Comparison of ENCODE assay signal across 32 cellular contexts in genomic region chr14:94914191-94914590, GRCh38.
"Had no signal": no experiment of that assay in that cellular context is flagged by ENCODE, and none has a peak within 500 bp of the region (broad histone marks: within the 10 kb centered on the region; RNA-seq: fewer than 3 reads in every experiment).

No MANE protein-coding gene starts in this region.

- H3K4me3 ChIP-seq: esophagus muscularis mucosa, gastrocnemius medialis, heart right ventricle had no signal

- H3K36me3 ChIP-seq: brain microvascular endothelial cell, esophagus muscularis mucosa, gastrocnemius medialis, heart right ventricle, WERI-Rb-1 had no signal

- H3K4me1 ChIP-seq: esophagus muscularis mucosa, foreskin keratinocyte, gastrocnemius medialis, heart right ventricle had no signal

- DNase-seq: activated B cell treated with CpG ODN at 0.5 μM for 24 hours; activated CD4-positive, alpha-beta T cell treated with anti-CD3 and anti-CD28 coated beads for 48 hours; activated CD4-positive, alpha-beta T cell treated with anti-CD3 and anti-CD28 coated beads, Interleukin-2, amount 50 U/mL, for 1 hour; activated CD4-positive, alpha-beta T cell treated with anti-CD3 and anti-CD28 coated beads, Interleukin-2, amount 50 U/mL, for 48 hours; activated CD8-positive, alpha-beta memory T cell treated with anti-CD3 and anti-CD28 coated beads for 24 hours; activated CD8-positive, alpha-beta T cell treated with anti-CD3 and anti-CD28 coated beads for 36 hours; activated effector memory CD4-positive, alpha-beta T cell treated with Interleukin-2 at 50 U/mL for 16 hours; activated gamma-delta T cell treated with Interleukin-2 at 50 U/mL for 16 hours; activated naive CD4-positive, alpha-beta T cell treated with anti-CD3 and anti-CD28 coated beads, Interleukin-2, amount 50 U/mL, for 16 hours; activated naive CD4-positive, alpha-beta T cell treated with Interleukin-2 at 50 U/mL for 16 hours; activated T-cell treated with anti-CD3 and anti-CD28 coated beads, Interleukin-2, amount 50 U/mL, for 4 hours; amniotic stem cell; anterior cingulate cortex; brain microvascular endothelial cell; central memory CD4-positive, alpha-beta T cell; cerebellar nuclear complex; cortex of kidney; dermis blood vessel endothelial cell; effector CD4-positive, alpha-beta T cell; effector memory CD8-positive, alpha-beta T cell; erythroblast; foreskin keratinocyte; gastrocnemius medialis; glutamatergic neuron; heart right ventricle; T-helper 1 cell; T-helper 17 cell; T1000; WERI-Rb-1 had no signal

- H3K27ac ChIP-seq: brain microvascular endothelial cell, esophagus muscularis mucosa, foreskin keratinocyte, gastrocnemius medialis, heart right ventricle, WERI-Rb-1 had no signal

- H3K27me3 ChIP-seq: brain microvascular endothelial cell, foreskin keratinocyte, gastrocnemius medialis had no signal

- ATAC-seq: activated CD4-positive, CD25-positive, alpha-beta regulatory T cell treated with anti-CD3 and anti-CD28 coated beads, Interleukin-2, amount 50 U/mL, for 24 hours; activated CD8-positive, alpha-beta T cell treated with anti-CD3 and anti-CD28 coated beads for 36 hours; activated T-cell treated with anti-CD3 and anti-CD28 coated beads, Interleukin-2, amount 50 U/mL, for 4 hours; activated T-helper 17 cell treated with anti-CD3 and anti-CD28 coated beads, Interleukin-2, amount 50 U/mL, for 72 hours; effector memory CD8-positive, alpha-beta T cell; foreskin keratinocyte; gastrocnemius medialis; heart right ventricle; T-helper 17 cell had no signal

- H3K9me3 ChIP-seq: gastrocnemius medialis had no signal
